ENCODE assay signal across 16 cellular contexts in the genomic region with DNA sequence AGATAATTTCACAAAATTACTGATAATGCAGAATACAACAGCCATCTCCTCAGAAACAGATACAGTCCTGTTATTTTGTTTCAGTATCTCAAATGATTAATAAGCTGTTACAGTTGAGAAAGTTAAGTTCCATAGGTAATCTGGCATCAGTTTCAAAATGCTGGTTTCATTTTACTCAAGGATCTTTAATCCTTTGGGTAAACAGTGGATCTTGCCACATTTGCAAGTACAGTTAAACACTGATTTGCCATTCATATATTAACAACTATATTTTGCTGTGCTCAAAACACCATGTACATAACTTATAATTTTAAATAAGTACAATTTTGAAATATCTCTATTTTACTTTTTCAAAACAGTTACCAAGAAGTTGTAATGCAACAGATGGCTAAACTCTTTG. TPM values are rescaled to one million over a fixed set of nuclear protein-coding genes. Genes with fewer than 3 reads are reported as not detected.
DNase-seq lines count a peak whose midpoint lies in the region; FAIRE-seq and TF ChIP-seq lines count a peak whose summit lies in the region.
"Had no signal": no experiment of that assay in that cellular context is flagged by ENCODE, and none has a peak within 500 bp of the region (broad histone marks: within the 10 kb centered on the region; RNA-seq: fewer than 3 reads in every experiment).

No MANE protein-coding gene starts in this region.

- H3K36me3 ChIP-seq in SK-N-MC (ENCODE audit: insufficient read depth, low read length) (no peaks in the 10 kb centered on the region), vagina (no peaks in the 10 kb centered on the region)

- no peak for DNase-seq in GM19239 (ENCODE audit: insufficient read length, low spot score)
- DNase-seq in SK-N-MC (ENCODE audit: low read depth, low spot score) = no peak
- DNase-seq in fibroblast of villous mesenchyme (ENCODE audit: low read depth) = peak; percentile 77
- no peak for DNase-seq in vagina (ENCODE audit: extremely low spot score in 2 of 2)
- DNase-seq in lower leg skin (ENCODE audit: low spot score in 2 of 2) = no peak
- DNase-seq in GM12892 (ENCODE audit: insufficient read length) = no peak
- DNase-seq: AML-193, DMS 273 treated with DMSO at 0.1 percent for 48 hours, NCI-H1417, NCI-H187 treated with DMSO at 0.1 percent for 48 hours, NCI-H2171 treated with DMSO at 0.1 percent for 48 hours, RPMI8226, SIG-M5 had no signal

- FAIRE-seq in GM19239 (lab: Jason Lieb, UNC) = peak; percentile 73
- FAIRE-seq in GM12892 (lab: Jason Lieb, UNC) = no peak
- FAIRE-seq: HTR-8/SVneo had no signal

- H3K4me1 ChIP-seq in vagina = no peaks in the 10 kb centered on the region

- H3K4me3 ChIP-seq in SK-N-MC (peak overlapping the region; percentile 61), fibroblast of villous mesenchyme (ENCODE audit: low read depth, low read length) (no peak overlapping the region), vagina (no peak overlapping the region), lower leg skin (ENCODE audit: low read depth, poor library complexity, severe bottlenecking) (no peak overlapping the region)

- no peaks in the 10 kb centered on the region for H3K27me3 ChIP-seq in vagina

- H3K27ac ChIP-seq in 22Rv1 (peak overlapping the region; percentile 63), SK-N-MC (peak overlapping the region; percentile 71), vagina (no peak overlapping the region)
- H3K27ac ChIP-seq: HL-60 had no signal

- intact Hi-C loops in vagina (cut with DNase I) (no loop called here), lower leg skin (cut with DNase I; ENCODE audit: low total_unique reads) (no loop called here)

- TF ChIP-seq POLR2A in vagina (IDR thresholded peaks at IDR 0.05) (no peak), lower leg skin (IDR thresholded peaks at IDR 0.05) (no peak), GM12892 (IDR thresholded peaks at IDR 0.05; ENCODE audit: low read depth, low read length) (no peak)

- H3K9ac ChIP-seq in SK-N-MC (ENCODE audit: insufficient read length) = peak overlapping the region; percentile 51

- no peaks in the 10 kb centered on the region for H3K9me3 ChIP-seq in SK-N-MC (ENCODE audit: low read depth, low read length)
- no peaks in the 10 kb centered on the region for H3K9me3 ChIP-seq in vagina

- TF ChIP-seq CTCF in 22Rv1 (IDR thresholded peaks at IDR 0.05) (no peak), fibroblast of villous mesenchyme (IDR thresholded peaks at IDR 0.05; ENCODE audit: insufficient read depth, low read depth, low read length) (no peak), vagina (IDR thresholded peaks at IDR 0.05) (no peak), lower leg skin (IDR thresholded peaks at IDR 0.05) (no peak)

RNA-seq across cellular contexts. Expression of a gene that starts 31.2 kb away (rescaled TPM):
- total RNA-seq in fibroblast of villous mesenchyme (12.6 and 22.0 TPM in 2 replicates), vagina (4.4 TPM), lower leg skin (1 to 10 TPM; 1.2 to 6.1 (median 2.3) TPM)
- 5.7 TPM for polyA plus RNA-seq in GM12892 (2012; ENCODE audit: missing spikeins)

RNA-seq across cellular contexts. Expression of a gene that starts 31.5 kb away (rescaled TPM):
- 101 and 157 TPM in 2 replicates for total RNA-seq in fibroblast of villous mesenchyme
- 70.5 TPM for total RNA-seq in vagina
- total RNA-seq in lower leg skin = 10 to 100 TPM; 61.2 to 88.2 (median 64.1) TPM
- 40.4 TPM for polyA plus RNA-seq in GM12892 (2012; ENCODE audit: missing spikeins)
